Comparison of ENCODE assay signal across 21 cellular contexts in genomic region chr3:37309945-37310665, GRCh38.
DNase-seq lines count a peak whose midpoint lies in the region; ATAC-seq and TF ChIP-seq lines count a peak whose summit lies in the region.
"Had no signal": no experiment of that assay in that cellular context is flagged by ENCODE, and none has a peak within 500 bp of the region (broad histone marks: within the 10 kb centered on the region; RNA-seq: fewer than 3 reads in every experiment).

No MANE protein-coding gene starts in this region.

- H3K36me3 Mint-ChIP-seq in activated T-cell treated with anti-CD3 and anti-CD28 coated beads, Interleukin-2, amount 50 U/mL, for 24 hours (ENCODE audit: low read depth): peaks cover 62% of the 10 kb centered on the region
- H3K36me3 Mint-ChIP-seq in effector memory CD8-positive, alpha-beta T cell (ENCODE audit: insufficient read depth): peaks cover 29% of the 10 kb centered on the region

- no peak for TF ChIP-seq CTCF in IMR-90 (conservative IDR thresholded peaks at IDR 0.05; ENCODE audit: low read depth, low read length)
- TF ChIP-seq CTCF in prostate gland (IDR thresholded peaks at IDR 0.05): no peak

- H3K4ac ChIP-seq in IMR-90 (ENCODE audit: low read depth, low read length): no peak overlapping the region

- H3K9me3 ChIP-seq in IMR-90 (ENCODE audit: control insufficient read depth, insufficient read depth, low read length): no peaks in the 10 kb centered on the region
- no peaks in the 10 kb centered on the region for H3K9me3 ChIP-seq in skeletal muscle satellite cell (replicated peaks; ENCODE audit: low read length)
- H3K9me3 ChIP-seq in prostate gland: no peaks in the 10 kb centered on the region
- H3K9me3 ChIP-seq: A549, BE2C, lower lobe of right lung, SJCRH30, upper lobe of left lung had no signal

- H3K36me3 ChIP-seq in IMR-90 (ENCODE audit: control insufficient read depth, insufficient read depth, low read length): peaks cover 8% of the 10 kb centered on the region
- H3K36me3 ChIP-seq in skeletal muscle satellite cell (ENCODE audit: insufficient read depth, low read length): peaks cover 9% of the 10 kb centered on the region
- H3K36me3 ChIP-seq in prostate gland: no peaks in the 10 kb centered on the region
- H3K36me3 ChIP-seq: BE2C, SJCRH30 had no signal

- no peak overlapping the region for H2AFZ ChIP-seq in IMR-90 (replicated peaks; ENCODE audit: low read length, poor library complexity)

- H3K27ac Mint-ChIP-seq in activated T-cell treated with anti-CD3 and anti-CD28 coated beads, Interleukin-2, amount 50 U/mL, for 24 hours: peak overlapping the region; percentile 49
- peak overlapping the region; percentile 49 to 54 for H3K27ac Mint-ChIP-seq in effector memory CD8-positive, alpha-beta T cell
- H3K27ac Mint-ChIP-seq: activated naive CD8-positive, alpha-beta T cell had no signal

- H3K4me1 ChIP-seq in IMR-90 (ENCODE audit: control insufficient read depth, insufficient read depth, low read length): peaks cover 4% of the 10 kb centered on the region; the same call in 1 of the 2 replicates
- peaks cover 12% of the 10 kb centered on the region for H3K4me1 ChIP-seq in skeletal muscle satellite cell (ENCODE audit: control insufficient read depth, insufficient read depth, low read length)
- H3K4me1 ChIP-seq in prostate gland (replicated peaks): no peaks in the 10 kb centered on the region
- H3K4me1 ChIP-seq: A549, BE2C, foreskin keratinocyte had no signal

- TF ChIP-seq POLR2A in IMR-90 (IDR thresholded peaks at IDR 0.05; ENCODE audit: low read depth, low read length): no peak
- no peak for TF ChIP-seq POLR2A in prostate gland (IDR thresholded peaks at IDR 0.05)

- no peaks in the 10 kb centered on the region for H3K27me3 Mint-ChIP-seq in activated T-cell treated with anti-CD3 and anti-CD28 coated beads, Interleukin-2, amount 50 U/mL, for 24 hours
- H3K27me3 Mint-ChIP-seq in effector memory CD8-positive, alpha-beta T cell: no peaks in the 10 kb centered on the region
- H3K27me3 Mint-ChIP-seq: activated naive CD8-positive, alpha-beta T cell had no signal

- peaks cover 15% of the 10 kb centered on the region for H3K4me1 Mint-ChIP-seq in activated T-cell treated with anti-CD3 and anti-CD28 coated beads, Interleukin-2, amount 50 U/mL, for 24 hours (ENCODE audit: low read depth)
- peaks cover 14 to 19% of the 10 kb centered on the region in 2 donors for H3K4me1 Mint-ChIP-seq in effector memory CD8-positive, alpha-beta T cell (ENCODE audit: low read depth in 2 of 2)

- H3K9ac ChIP-seq in IMR-90 (ENCODE audit: low read depth, low read length) (no peak overlapping the region), skeletal muscle satellite cell (ENCODE audit: low read depth, low read length) (no peak overlapping the region)

- POLR2A ChIA-PET in IMR-90 (lab: Charles Lee; ENCODE audit: unreplicated experiment): no interaction called here

- H3K27me3 ChIP-seq in IMR-90 (ENCODE audit: control insufficient read depth, insufficient read depth, low read length) (no peaks in the 10 kb centered on the region), skeletal muscle satellite cell (ENCODE audit: control insufficient read depth, insufficient read depth, low read length) (no peaks in the 10 kb centered on the region), prostate gland (replicated peaks; ENCODE audit: insufficient read depth) (no peaks in the 10 kb centered on the region)
- H3K27me3 ChIP-seq: BE2C, foreskin keratinocyte, SJCRH30, upper lobe of left lung had no signal

- no peak overlapping the region for H3K27ac ChIP-seq in IMR-90 (ENCODE audit: insufficient read depth, low read length)
- H3K27ac ChIP-seq in prostate gland: no peak overlapping the region
- H3K27ac ChIP-seq: A549, foreskin keratinocyte, lower lobe of right lung, SJCRH30, upper lobe of left lung had no signal

- H3K56ac ChIP-seq in IMR-90 (ENCODE audit: extremely low read depth, insufficient read depth, low read length): no peak overlapping the region

- no peak overlapping the region for H3K23ac ChIP-seq in IMR-90 (ENCODE audit: low read depth, low read length)

- H2BK15ac ChIP-seq in IMR-90 (ENCODE audit: low read depth, low read length): no peak overlapping the region

- H4K8ac ChIP-seq in IMR-90 (ENCODE audit: low read depth in 2 of 2, low read length in 2 of 2): no peak overlapping the region

- no peak overlapping the region for H2BK5ac ChIP-seq in IMR-90 (ENCODE audit: low read depth, low read length, poor library complexity, severe bottlenecking)

- no peak overlapping the region for H2AK5ac ChIP-seq in IMR-90 (ENCODE audit: low read depth, low read length)

- peaks cover 11 to 41% of the 10 kb centered on the region in 2 experiments; a peak in 3 of 4 replicates for H3K79me1 ChIP-seq in IMR-90 (ENCODE audit: low read depth in 1 of 2, low read length in 2 of 2)

- BruUV-seq in IMR-90 (replicated peaks; lab: Mats Ljungman, UMichigan): no TSS peak

- dilution Hi-C loops in IMR-90 (cut with HindIII; ENCODE audit: low sequenced_read_pairs, unreplicated experiment): no loop called here

- in situ Hi-C loops in IMR-90 (cut with MboI; ENCODE audit: low sequenced_read_pairs): no loop called here

- no peak overlapping the region for H2AK9ac ChIP-seq in IMR-90 (replicated peaks; ENCODE audit: low read depth, low read length, poor library complexity)

- no peak overlapping the region for H4K91ac ChIP-seq in IMR-90 (ENCODE audit: insufficient read depth, low read depth, low read length)

- DNase-seq in activated T-cell treated with anti-CD3 and anti-CD28 coated beads, Interleukin-2, amount 50 U/mL, for 24 hours: no peak
- no peak for DNase-seq in activated T-cell treated with anti-CD3 and anti-CD28 coated beads, Interleukin-2, amount 50 U/mL, for 48 hours
- no peak for DNase-seq in IMR-90
- no peak for DNase-seq in effector memory CD8-positive, alpha-beta T cell
- DNase-seq in prostate gland (ENCODE audit: low spot score): no peak
- no peak for DNase-seq in central memory CD4-positive, alpha-beta T cell
- DNase-seq: activated CD4-positive, alpha-beta T cell treated with anti-CD3 and anti-CD28 coated beads for 4 hours; BE2C; EL; foreskin keratinocyte; lower lobe of right lung; NCI-H187; occipital lobe; stimulated activated CD4-positive, alpha-beta T cell treated with anti-CD3 and anti-CD28 coated beads, Interleukin-12 subunit alpha, Interleukin-12 subunit beta, amount 100 ng/mL, for 4 hours; T-helper 1 cell; upper lobe of left lung had no signal

- no peak for TF ChIP-seq RAD21 in IMR-90 (IDR thresholded peaks at IDR 0.05; ENCODE audit: low read length)

- H2BK120ac ChIP-seq in IMR-90 (ENCODE audit: low read depth, low read length): no peak overlapping the region

- H4K5ac ChIP-seq in IMR-90 (ENCODE audit: low read depth, low read length): no peak overlapping the region

- H3K9me1 ChIP-seq in IMR-90 (ENCODE audit: insufficient read depth, low read length): no peaks in the 10 kb centered on the region; the same call in 1 of the 2 replicates

- no peak overlapping the region for H3K4me3 Mint-ChIP-seq in activated T-cell treated with anti-CD3 and anti-CD28 coated beads, Interleukin-2, amount 50 U/mL, for 24 hours
- no peak overlapping the region for H3K4me3 Mint-ChIP-seq in effector memory CD8-positive, alpha-beta T cell
- H3K4me3 Mint-ChIP-seq: activated naive CD8-positive, alpha-beta T cell had no signal

- CTCF ChIA-PET in IMR-90 (lab: Yijun Ruan, JAX): interaction anchor here (0.8 to 1.4 kb wide), 3 partner anchors 18 to 75 kb away, joined by 3 to 4 read pairs (median 3); no protein-coding TSS in a partner anchor

- H3K4me2 ChIP-seq in IMR-90 (ENCODE audit: low read depth, low read length) (peak overlapping the region; percentile 40; the same call in 1 of the 2 replicates), skeletal muscle satellite cell (ENCODE audit: low read length) (peak overlapping the region; percentile 43)
- H3K4me2 ChIP-seq: A549 had no signal

- intact Hi-C loops in IMR-90 (cut with micrococcal nuclease): loop anchor here (10.0 kb wide), 1 partner anchor 505 kb away; no protein-coding TSS in a partner anchor
- intact Hi-C loops in prostate gland (cut with DNase I): loop anchor here (10.0 kb wide), 1 partner anchor 85 kb away; no protein-coding TSS in a partner anchor

- H3K14ac ChIP-seq in IMR-90 (replicated peaks; ENCODE audit: low read depth, low read length): no peak overlapping the region

- no peaks in the 10 kb centered on the region for H3K9me3 Mint-ChIP-seq in activated T-cell treated with anti-CD3 and anti-CD28 coated beads, Interleukin-2, amount 50 U/mL, for 24 hours
- no peaks in the 10 kb centered on the region for H3K9me3 Mint-ChIP-seq in effector memory CD8-positive, alpha-beta T cell

- H2BK20ac ChIP-seq in IMR-90 (ENCODE audit: low read depth, low read length): no peak overlapping the region

- H3K4me3 ChIP-seq in IMR-90 (ENCODE audit: insufficient read depth, low read depth, low read length) (no peak overlapping the region), skeletal muscle satellite cell (ENCODE audit: low read length) (no peak overlapping the region), prostate gland (no peak overlapping the region)
- H3K4me3 ChIP-seq: A549, lower lobe of right lung, SJCRH30, upper lobe of left lung had no signal

- peaks cover 9% of the 10 kb centered on the region; the same call in 1 of the 2 replicates for H4K20me1 ChIP-seq in IMR-90 (ENCODE audit: insufficient read depth, low read length)

- H3K18ac ChIP-seq in IMR-90 (ENCODE audit: low read depth, low read length): no peak overlapping the region

- ATAC-seq in IMR-90 (ENCODE audit: low read depth): no peak
- ATAC-seq in effector memory CD8-positive, alpha-beta T cell (replicated peaks): no peak
- ATAC-seq in HG03280 (IDR thresholded peaks at IDR 0.05; ENCODE audit: unreplicated experiment): no peak
- ATAC-seq: A549, foreskin keratinocyte, lower lobe of right lung had no signal

TF ChIP-seq in IMR-90, 13 proteins besides CTCF, POLR2A, EP300 and RAD21 (continues in another document):
- no peak for TF ChIP-seq MAZ (IDR thresholded peaks at IDR 0.05; ENCODE audit: borderline replicate concordance, low read depth, low read length)
- TF ChIP-seq CHD1 (IDR thresholded peaks at IDR 0.05; ENCODE audit: low read depth, low read length): no peak
- TF ChIP-seq, protein P1, sequence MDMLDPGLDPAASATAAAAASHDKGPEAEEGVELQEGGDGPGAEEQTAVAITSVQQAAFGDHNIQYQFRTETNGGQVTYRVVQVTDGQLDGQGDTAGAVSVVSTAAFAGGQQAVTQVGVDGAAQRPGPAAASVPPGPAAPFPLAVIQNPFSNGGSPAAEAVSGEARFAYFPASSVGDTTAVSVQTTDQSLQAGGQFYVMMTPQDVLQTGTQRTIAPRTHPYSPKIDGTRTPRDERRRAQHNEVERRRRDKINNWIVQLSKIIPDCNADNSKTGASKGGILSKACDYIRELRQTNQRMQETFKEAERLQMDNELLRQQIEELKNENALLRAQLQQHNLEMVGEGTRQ (IDR thresholded peaks at IDR 0.05; ENCODE audit: low read depth, low read length): no peak
- no peak for TF ChIP-seq RFX5 (IDR thresholded peaks at IDR 0.05; ENCODE audit: low read depth, low read length)
- TF ChIP-seq FOS (IDR thresholded peaks at IDR 0.05; ENCODE audit: low read depth, low read length): no peak
- TF ChIP-seq NFE2L2 (IDR thresholded peaks at IDR 0.05; ENCODE audit: low read depth, low read length): no peak
- no peak for TF ChIP-seq MAFK (IDR thresholded peaks at IDR 0.05; ENCODE audit: low read depth, low read length)
- no peak for TF ChIP-seq BHLHE40 (IDR thresholded peaks at IDR 0.05; ENCODE audit: low read depth, low read length)
